In the genomic region with DNA sequence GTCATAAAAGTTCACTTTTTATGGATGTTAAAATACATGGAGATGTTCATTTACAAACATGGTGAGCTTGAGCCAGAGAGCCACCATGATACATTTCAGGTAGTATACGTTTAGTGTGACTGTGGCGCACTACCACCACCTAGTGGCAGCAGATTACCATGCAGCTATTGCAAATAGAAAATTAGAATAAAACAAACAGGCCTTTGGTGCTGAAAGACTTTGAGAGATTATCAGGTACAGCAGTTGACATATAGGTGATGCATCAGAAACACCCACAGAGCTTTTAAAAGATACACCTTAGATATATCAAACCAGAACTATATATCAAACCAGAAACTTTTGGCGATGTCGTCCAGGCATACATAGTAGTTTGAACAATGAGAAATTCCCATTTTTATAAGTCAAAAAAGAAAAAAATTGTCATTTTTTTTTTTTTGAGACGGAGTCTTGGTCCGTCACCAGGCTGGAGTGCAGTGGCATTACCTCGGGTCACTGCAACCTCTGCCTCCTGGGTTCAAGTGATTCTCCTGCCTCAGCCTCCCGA, we compare ENCODE assay signal across 8 cellular contexts. TPM values are rescaled to one million over a fixed set of nuclear protein-coding genes. Genes with fewer than 3 reads are reported as not detected.
DNase-seq lines count a peak whose midpoint lies in the region; ATAC-seq and TF ChIP-seq lines count a peak whose summit lies in the region.

No MANE protein-coding gene starts in this region.

- H3K27me3 Mint-ChIP-seq in activated T-cell treated with anti-CD3 and anti-CD28 coated beads, Interleukin-2, amount 50 U/mL, for 4 hours (ENCODE audit: low read depth) = no peaks in the 10 kb centered on the region

- intact Hi-C loops in Panc1 (cut with micrococcal nuclease; ENCODE audit: unreplicated experiment) = loop anchor here (1.0 kb wide), 1 partner anchor 193 kb away; no protein-coding TSS in a partner anchor
- intact Hi-C loops in thyroid gland (cut with DNase I) = no loop called here

- in situ Hi-C loops in Panc1 (cut with HindIII; ENCODE audit: low pct_unique_long_range_greater_than_20kb, low sequenced_read_pairs) = no loop called here

- 71 to 72% methylated on average over 8 of the region's 8 CpGs for WGBS in thyroid gland, 2 donors

- H3K9me3 Mint-ChIP-seq in activated T-cell treated with anti-CD3 and anti-CD28 coated beads, Interleukin-2, amount 50 U/mL, for 4 hours = no peaks in the 10 kb centered on the region

- H3K4me3 Mint-ChIP-seq in activated T-cell treated with anti-CD3 and anti-CD28 coated beads, Interleukin-2, amount 50 U/mL, for 4 hours = no peak overlapping the region

- H3K4me3 ChIP-seq in Panc1 (ENCODE audit: low read depth in 2 of 2, low read length in 2 of 2) = no peak overlapping the region
- H3K4me3 ChIP-seq in fibroblast of mammary gland (ENCODE audit: control insufficient read depth, low read depth, low read length) = no peak overlapping the region
- no peak overlapping the region for H3K4me3 ChIP-seq in thyroid gland (replicated peaks in 1 of 3)

- BruUV-seq in Panc1 (replicated peaks; lab: Mats Ljungman, UMichigan) = no TSS peak

- no peak for TF ChIP-seq POLR2A in thyroid gland (IDR thresholded peaks at IDR 0.05)

- H3K27me3 ChIP-seq in Panc1 (ENCODE audit: control insufficient read depth, insufficient read depth, low read length) (no peaks in the 10 kb centered on the region), thyroid gland (no peaks in the 10 kb centered on the region)

- H3K36me3 ChIP-seq in Panc1 (ENCODE audit: control insufficient read depth, insufficient read depth, low read length) (no peaks in the 10 kb centered on the region), thyroid gland (no peaks in the 10 kb centered on the region)

- POLR2A ChIA-PET in Panc1 (lab: Charles Lee) = interaction anchor here (0.6 to 0.7 kb wide), 2 partner anchors 55 to 131 kb away, joined by 3 to 5 read pairs; no protein-coding TSS in a partner anchor

- TF ChIP-seq CTCF in Panc1 (IDR thresholded peaks at IDR 0.05) = peak; percentile 93
- TF ChIP-seq CTCF in fibroblast of mammary gland (conservative IDR thresholded peaks at IDR 0.05; ENCODE audit: control insufficient read depth, insufficient read depth, low read depth, low read length) = peak; percentile 94
- peak in 1 of 3 donors; percentile 68 for TF ChIP-seq CTCF in omental fat pad (IDR thresholded peaks at IDR 0.05)
- peak; percentile 67 to 87 (median 80) for TF ChIP-seq CTCF in thyroid gland (IDR thresholded peaks at IDR 0.05)

- H3K36me3 Mint-ChIP-seq in activated T-cell treated with anti-CD3 and anti-CD28 coated beads, Interleukin-2, amount 50 U/mL, for 4 hours (ENCODE audit: insufficient read depth) = peaks cover 45% of the 10 kb centered on the region

- DNase-seq in NCI-H1436 (lab: John Stamatoyannopoulos, UW) (peak; percentile 57), NCI-H1436 treated with DMSO at 0.1 percent for 48 hours (lab: John Stamatoyannopoulos, UW) (no peak), HT-29 (ENCODE audit: low spot score) (peak; percentile 80), Panc1 (ENCODE audit: low read depth, low spot score) (peak; percentile 72), fibroblast of mammary gland (ENCODE audit: low read depth) (peak; percentile 74), omental fat pad (ENCODE audit: low spot score) (peak; percentile 70), thyroid gland (peak; percentile 64 to 72)
- DNase-seq in activated T-cell treated with anti-CD3 and anti-CD28 coated beads, Interleukin-2, amount 50 U/mL, for 4 hours = peak; percentile 83

- CTCF ChIA-PET in Panc1 (lab: Charles Lee) = interaction anchor here (0.6 to 1.6 kb wide), 11 partner anchors 12 to 648 kb away, joined by 3 to 5 read pairs (median 3); no protein-coding TSS in a partner anchor

- H3K27ac ChIP-seq in Panc1 (ENCODE audit: low read length) = no peak overlapping the region
- H3K27ac ChIP-seq in thyroid gland = no peak overlapping the region

- H3K4me1 ChIP-seq in Panc1 (ENCODE audit: control insufficient read depth, insufficient read depth, low read length) = 0 out of 2 replicates have a peak, but pooled peaks cover 11% of the 10 kb centered on the region
- H3K4me1 ChIP-seq in thyroid gland = peaks cover 0 to 7% of the 10 kb centered on the region in 2 donors

- H3K9me3 ChIP-seq in Panc1 (ENCODE audit: control insufficient read depth, insufficient read depth, low read depth, low read length) (no peaks in the 10 kb centered on the region), thyroid gland (no peaks in the 10 kb centered on the region)

- H3K4me1 Mint-ChIP-seq in activated T-cell treated with anti-CD3 and anti-CD28 coated beads, Interleukin-2, amount 50 U/mL, for 4 hours (ENCODE audit: low read depth) = peaks cover 58% of the 10 kb centered on the region

- ATAC-seq in Panc1 (peak; percentile 90), omental fat pad (ENCODE audit: low FRiP score) (peak; percentile 72)
- peak; percentile 53 to 67 for ATAC-seq in activated T-cell treated with anti-CD3 and anti-CD28 coated beads, Interleukin-2, amount 50 U/mL, for 4 hours

RNA-seq across cellular contexts. Expression of gene ICE2, which starts 42.0 kb away (rescaled TPM):
- 12.3 and 30.7 TPM in 2 replicates for total RNA-seq in HT-29 (2014; rRNA removed; shearing (Covaris generic))
- total RNA-seq in Panc1 (2021; ENCODE audit: unreplicated experiment) = 66.2 TPM
- 25.3 TPM for polyA plus RNA-seq in Panc1 (2012; ENCODE audit: insufficient read length)
- 10 to 100 TPM; 51.9 to 66.3 (median 61.4) TPM for total RNA-seq in activated T-cell treated with anti-CD3 and anti-CD28 coated beads, Interleukin-2, amount 50 U/mL, for 4 hours
- 10 to 100 TPM; 22.2 to 36.4 (median 26.2) TPM for total RNA-seq in omental fat pad
- total RNA-seq in thyroid gland = 10 to 100 TPM; 52.6 to 84.5 (median 59.5) TPM
